ENCODE assay signal across 2 cellular contexts in the genomic region with DNA sequence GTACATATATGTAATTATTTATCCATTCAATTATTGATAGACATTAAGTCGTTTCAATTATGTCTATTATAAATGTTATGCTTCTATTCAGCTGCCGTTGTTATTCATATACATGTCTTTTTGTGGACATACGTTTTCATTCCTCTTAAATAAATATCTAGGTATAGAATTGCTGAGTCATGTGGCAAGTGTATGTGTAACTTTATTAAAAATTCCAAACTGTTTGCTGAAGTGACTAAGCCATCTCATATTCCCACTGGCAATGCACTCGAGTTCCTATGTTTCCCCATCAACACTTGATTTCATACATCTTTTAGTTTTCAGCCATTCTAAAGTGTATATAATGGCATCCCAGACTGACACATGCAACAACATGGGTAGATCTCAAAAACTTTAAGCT.
TF ChIP-seq lines count a peak whose summit lies in the region.

No MANE protein-coding gene starts in this region.

TF ChIP-seq in HepG2, 621 proteins besides CTCF, POLR2A, EP300 and RAD21:
- TF ChIP-seq, protein P1, sequence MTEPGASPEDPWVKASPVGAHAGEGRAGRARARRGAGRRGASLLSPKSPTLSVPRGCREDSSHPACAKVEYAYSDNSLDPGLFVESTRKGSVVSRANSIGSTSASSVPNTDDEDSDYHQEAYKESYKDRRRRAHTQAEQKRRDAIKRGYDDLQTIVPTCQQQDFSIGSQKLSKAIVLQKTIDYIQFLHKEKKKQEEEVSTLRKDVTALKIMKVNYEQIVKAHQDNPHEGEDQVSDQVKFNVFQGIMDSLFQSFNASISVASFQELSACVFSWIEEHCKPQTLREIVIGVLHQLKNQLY (CRISPR knock-in tag; IDR thresholded peaks at IDR 0.05), result no peak
- TF ChIP-seq MAFK (conservative IDR thresholded peaks at IDR 0.05 in 1 of 2, IDR thresholded peaks at IDR 0.05 in 1 of 2; ENCODE audit: low read length in 2 of 2) (peak; percentile 35 to 61; a peak in 2 of 4 replicates), NFE2L2 (IDR thresholded peaks at IDR 0.05; ENCODE audit: low read length) (peak; percentile 80)

TF ChIP-seq in IMR-90, 13 proteins besides CTCF, POLR2A, EP300 and RAD21:
- TF ChIP-seq, protein P2, sequence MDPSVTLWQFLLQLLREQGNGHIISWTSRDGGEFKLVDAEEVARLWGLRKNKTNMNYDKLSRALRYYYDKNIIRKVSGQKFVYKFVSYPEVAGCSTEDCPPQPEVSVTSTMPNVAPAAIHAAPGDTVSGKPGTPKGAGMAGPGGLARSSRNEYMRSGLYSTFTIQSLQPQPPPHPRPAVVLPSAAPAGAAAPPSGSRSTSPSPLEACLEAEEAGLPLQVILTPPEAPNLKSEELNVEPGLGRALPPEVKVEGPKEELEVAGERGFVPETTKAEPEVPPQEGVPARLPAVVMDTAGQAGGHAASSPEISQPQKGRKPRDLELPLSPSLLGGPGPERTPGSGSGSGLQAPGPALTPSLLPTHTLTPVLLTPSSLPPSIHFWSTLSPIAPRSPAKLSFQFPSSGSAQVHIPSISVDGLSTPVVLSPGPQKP (IDR thresholded peaks at IDR 0.05; ENCODE audit: borderline replicate concordance, low read depth, low read length), result no peak
- TF ChIP-seq MAFK (IDR thresholded peaks at IDR 0.05; ENCODE audit: low read depth, low read length) (no peak), NFE2L2 (IDR thresholded peaks at IDR 0.05; ENCODE audit: low read depth, low read length) (peak; percentile 84)
